23 cellular contexts compared by ENCODE assay signal in the genomic region with DNA sequence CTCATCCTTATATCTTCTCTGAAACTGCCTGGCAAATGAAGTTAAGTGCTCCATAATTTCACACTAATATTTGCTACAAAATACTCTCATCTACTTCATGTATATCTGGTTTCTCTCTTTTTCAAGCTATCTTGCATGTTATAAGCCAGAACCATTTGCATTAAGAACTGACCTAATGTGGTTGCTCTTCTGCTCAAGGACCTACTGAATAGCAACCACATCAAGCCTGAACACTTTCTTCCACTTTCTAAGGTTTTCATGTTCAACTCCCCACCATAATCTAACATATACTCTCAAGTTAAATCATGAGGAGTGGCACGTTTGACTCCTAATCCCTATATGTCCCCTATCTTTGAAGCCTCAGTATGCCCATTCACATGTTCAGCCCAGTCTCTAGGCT. TPM values are rescaled to one million over a fixed set of nuclear protein-coding genes. Genes with fewer than 3 reads are reported as not detected.
"Had no signal": no experiment of that assay in that cellular context is flagged by ENCODE, and none has a peak within 500 bp of the region (broad histone marks: within the 10 kb centered on the region; RNA-seq: fewer than 3 reads in every experiment).

No MANE protein-coding gene starts in this region.

- H3K27me3 ChIP-seq: gastrocnemius medialis, heart right ventricle, sigmoid colon, testis, upper lobe of right lung had no signal

- H3K36me3 Mint-ChIP-seq: activated naive CD8-positive, alpha-beta T cell; brain had no signal

- H3K27ac Mint-ChIP-seq: activated naive CD8-positive, alpha-beta T cell; activated T-cell treated with anti-CD3 and anti-CD28 coated beads, Interleukin-2, amount 50 U/mL, for 24 hours; brain; dendritic cell treated with granulocyte-macrophage colony-stimulating factor and Interleukin-4, amounts not matched to agents 40 ng/mL and 50 ng/mL, for 4 days; nephron; stimulated activated naive CD8-positive, alpha-beta T cell treated with anti-CD3 and anti-CD28 coated beads, Interleukin-15, amount 100 ng/mL, for 72 hours had no signal

- H3K4me3 ChIP-seq: gastrocnemius medialis, heart right ventricle, sigmoid colon, testis, upper lobe of right lung had no signal

- H3K4me3 Mint-ChIP-seq: activated naive CD8-positive, alpha-beta T cell; activated T-cell treated with anti-CD3 and anti-CD28 coated beads, Interleukin-2, amount 50 U/mL, for 24 hours; brain; dendritic cell treated with granulocyte-macrophage colony-stimulating factor and Interleukin-4, amounts not matched to agents 40 ng/mL and 50 ng/mL, for 4 days; effector memory CD8-positive, alpha-beta T cell; nephron; stimulated activated naive CD8-positive, alpha-beta T cell treated with anti-CD3 and anti-CD28 coated beads, Interleukin-15, amount 100 ng/mL, for 72 hours had no signal

- H3K36me3 ChIP-seq: gastrocnemius medialis, heart right ventricle, sigmoid colon, upper lobe of right lung had no signal

- H3K27ac ChIP-seq: epithelial cell of prostate, gastrocnemius medialis, heart right ventricle, sigmoid colon, testis, upper lobe of right lung had no signal

- H3K9me3 ChIP-seq: gastrocnemius medialis, heart right ventricle, sigmoid colon, testis, upper lobe of right lung had no signal

- H3K4me1 Mint-ChIP-seq: brain had no signal

- ATAC-seq: effector memory CD8-positive, alpha-beta T cell; gastrocnemius medialis; heart right ventricle; stimulated activated naive CD8-positive, alpha-beta T cell treated with anti-CD3 and anti-CD28 coated beads, Interleukin-15, amount 100 ng/mL, for 72 hours; upper lobe of right lung had no signal

- DNase-seq: activated CD4-positive, alpha-beta T cell treated with anti-CD3 and anti-CD28 coated beads, Interleukin-2, amount 50 U/mL, for 1 hour; activated CD4-positive, CD25-positive, alpha-beta regulatory T cell; activated effector memory CD4-positive, alpha-beta T cell treated with Interleukin-2 at 50 U/mL for 16 hours; activated T-cell treated with anti-CD3 and anti-CD28 coated beads, Interleukin-2, amount 50 U/mL, for 24 hours; amygdala; effector memory CD8-positive, alpha-beta T cell; gastrocnemius medialis; heart right ventricle; islet precursor cell; occipital lobe; sigmoid colon; stimulated activated CD4-positive, alpha-beta T cell treated with anti-CD3 and anti-CD28 coated beads, Interleukin-4, amount 100 ng/mL, for 1 hour; stimulated activated CD8-positive, alpha-beta memory T cell treated with anti-CD3 and anti-CD28 coated beads, Interleukin-4, amount 100 ng/mL, for 48 hours; stimulated activated naive CD8-positive, alpha-beta T cell treated with anti-CD3 and anti-CD28 coated beads, Interleukin-15, amount 100 ng/mL, for 72 hours; testis; upper lobe of right lung had no signal

- H3K9me3 Mint-ChIP-seq: activated T-cell treated with anti-CD3 and anti-CD28 coated beads, Interleukin-2, amount 50 U/mL, for 24 hours; brain; dendritic cell treated with granulocyte-macrophage colony-stimulating factor and Interleukin-4, amounts not matched to agents 40 ng/mL and 50 ng/mL, for 4 days; effector memory CD8-positive, alpha-beta T cell; nephron; stimulated activated naive CD8-positive, alpha-beta T cell treated with anti-CD3 and anti-CD28 coated beads, Interleukin-15, amount 100 ng/mL, for 72 hours had no signal

- H3K27me3 Mint-ChIP-seq: activated naive CD8-positive, alpha-beta T cell; activated T-cell treated with anti-CD3 and anti-CD28 coated beads, Interleukin-2, amount 50 U/mL, for 24 hours; effector memory CD8-positive, alpha-beta T cell; stimulated activated naive CD8-positive, alpha-beta T cell treated with anti-CD3 and anti-CD28 coated beads, Interleukin-15, amount 100 ng/mL, for 72 hours had no signal

- H3K4me1 ChIP-seq: testis, upper lobe of right lung had no signal

RNA-seq across cellular contexts. Expression of a gene that starts 27.2 kb away (rescaled TPM):
- total RNA-seq: pulmonary artery endothelial cell had no signal

RNA-seq across cellular contexts. Expression of a gene that starts 33.2 kb away (rescaled TPM):
- total RNA-seq: gastrocnemius medialis, left lobe of liver, occipital lobe, pulmonary artery endothelial cell had no signal
